In the genomic region with DNA sequence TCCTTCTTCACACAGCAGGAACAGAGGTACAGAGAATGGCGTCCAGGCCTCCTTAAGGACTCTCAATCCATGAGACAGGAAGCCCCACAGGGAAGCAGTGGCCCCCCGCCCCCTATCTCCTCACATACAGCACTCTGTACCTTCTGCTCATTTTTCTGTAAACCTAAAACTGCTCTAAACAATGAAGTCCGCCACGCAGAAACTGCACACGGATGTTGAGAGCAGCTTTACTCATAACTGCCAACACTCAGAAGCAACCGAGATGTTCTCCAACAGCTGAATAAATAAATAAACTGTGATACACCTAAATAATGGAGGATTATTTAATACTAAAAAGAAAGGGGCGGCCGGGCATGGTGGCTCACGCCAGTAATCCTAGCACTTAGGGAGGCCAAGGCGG, we compare ENCODE assay signal across 19 cellular contexts. TPM values are rescaled to one million over a fixed set of nuclear protein-coding genes. Genes with fewer than 3 reads are reported as not detected.
DNase-seq lines count a peak whose midpoint lies in the region; TF ChIP-seq lines count a peak whose summit lies in the region.
"Had no signal": no experiment of that assay in that cellular context is flagged by ENCODE, and none has a peak within 500 bp of the region (broad histone marks: within the 10 kb centered on the region; RNA-seq: fewer than 3 reads in every experiment).

No MANE protein-coding gene starts in this region.

- H3K27me3 Mint-ChIP-seq in brain: peaks cover 4% of the 10 kb centered on the region
- H3K27me3 Mint-ChIP-seq in activated T-cell treated with anti-CD3 and anti-CD28 coated beads, Interleukin-2, amount 50 U/mL, for 24 hours: no peaks in the 10 kb centered on the region
- H3K27me3 Mint-ChIP-seq: activated CD4-positive, alpha-beta T cell treated with anti-CD3 and anti-CD28 coated beads for 36 hours; activated naive CD8-positive, alpha-beta T cell; CD4-positive, CD25-positive, alpha-beta regulatory T cell; stimulated activated memory B cell treated with anti-CD40 and anti-IgM and Interleukin-4, amounts not matched to agents 10 μg/mL and 1 μg/mL and 100 μg/mL, for 72 hours had no signal

- no peaks in the 10 kb centered on the region for H3K36me3 ChIP-seq in transverse colon
- H3K36me3 ChIP-seq: esophagus muscularis mucosa, sigmoid colon, thoracic aorta had no signal

- in situ Hi-C loops in transverse colon (cut with MboI; ENCODE audit: low pct_ligation_motif_present in 1 of 4, low pct_unique_long_range_greater_than_20kb in 1 of 4, low sequenced_read_pairs in 3 of 4): no loop called here

- H3K4me3 ChIP-seq in transverse colon: no peak overlapping the region
- H3K4me3 ChIP-seq: esophagus muscularis mucosa, sigmoid colon, thoracic aorta had no signal

- H3K4me1 ChIP-seq in transverse colon: peaks cover 0 to 47% (median 25%) of the 10 kb centered on the region in 4 donors

- peaks cover 56% of the 10 kb centered on the region for H3K4me1 Mint-ChIP-seq in brain
- H3K4me1 Mint-ChIP-seq in activated T-cell treated with anti-CD3 and anti-CD28 coated beads, Interleukin-2, amount 50 U/mL, for 24 hours (ENCODE audit: low read depth): peaks cover 2% of the 10 kb centered on the region
- H3K4me1 Mint-ChIP-seq: activated CD4-positive, alpha-beta T cell treated with anti-CD3 and anti-CD28 coated beads for 36 hours; CD4-positive, CD25-positive, alpha-beta regulatory T cell; stimulated activated memory B cell treated with anti-CD40 and anti-IgM and Interleukin-4, amounts not matched to agents 10 μg/mL and 1 μg/mL and 100 μg/mL, for 72 hours had no signal

- TF ChIP-seq CTCF in brain (conservative IDR thresholded peaks at IDR 0.05): no peak
- TF ChIP-seq CTCF in transverse colon (IDR thresholded peaks at IDR 0.05): no peak

- H3K9me3 ChIP-seq in transverse colon: no peaks in the 10 kb centered on the region
- H3K9me3 ChIP-seq: esophagus muscularis mucosa, sigmoid colon, thoracic aorta had no signal

- peak; percentile 55 for DNase-seq in NCI-H82 (lab: John Stamatoyannopoulos, UW)
- no peak for DNase-seq in NCI-H82 treated with DMSO at 0.1 percent for 48 hours (lab: John Stamatoyannopoulos, UW; ENCODE audit: unreplicated experiment)
- DNase-seq in NCI-H2029 treated with DMSO at 0.1 percent for 48 hours (lab: John Stamatoyannopoulos, UW): peak; percentile 22
- no peak for DNase-seq in transverse colon
- no peak for DNase-seq in activated T-cell treated with anti-CD3 and anti-CD28 coated beads, Interleukin-2, amount 50 U/mL, for 24 hours
- no peak for DNase-seq in NK-92 treated with Interleukin-12 subunit alpha and Interleukin-12 subunit beta, amount 100 ng/mL, for 24 hours (lab: John Stamatoyannopoulos, UW)
- DNase-seq: activated CD4-positive, alpha-beta T cell treated with anti-CD3 and anti-CD28 coated beads for 36 hours; CD4-positive, CD25-positive, alpha-beta regulatory T cell; effector memory CD4-positive, alpha-beta T cell; MV-4-11; sigmoid colon; SW 1271 had no signal

- peak overlapping the region in 3 of 4 donors; percentile 28 to 37 (median 28) for H3K27ac ChIP-seq in transverse colon
- H3K27ac ChIP-seq: sigmoid colon had no signal

- TF ChIP-seq EP300 in transverse colon (IDR thresholded peaks at IDR 0.05; ENCODE audit: low read depth): no peak

- H3K27ac Mint-ChIP-seq in brain: peak overlapping the region in 3 of 5 experiments; percentile 71 to 82 (median 74)
- H3K27ac Mint-ChIP-seq in activated T-cell treated with anti-CD3 and anti-CD28 coated beads, Interleukin-2, amount 50 U/mL, for 24 hours: no peak overlapping the region
- H3K27ac Mint-ChIP-seq: activated CD4-positive, alpha-beta T cell treated with anti-CD3 and anti-CD28 coated beads for 36 hours; activated naive CD8-positive, alpha-beta T cell; CD4-positive, CD25-positive, alpha-beta regulatory T cell; mesothelial cell of epicardium; natural killer cell treated with Interleukin-12 subunit alpha and Interleukin-12 subunit beta and Interleukin-15 and Interleukin-18, amount 100 ng/mL, for 72 hours; stimulated activated memory B cell treated with anti-CD40 and anti-IgM and Interleukin-4, amounts not matched to agents 10 μg/mL and 1 μg/mL and 100 μg/mL, for 72 hours had no signal

- peaks cover 0 to 5% (median 0%) of the 10 kb centered on the region in 5 experiments for H3K9me3 Mint-ChIP-seq in brain
- no peaks in the 10 kb centered on the region for H3K9me3 Mint-ChIP-seq in activated T-cell treated with anti-CD3 and anti-CD28 coated beads, Interleukin-2, amount 50 U/mL, for 24 hours
- H3K9me3 Mint-ChIP-seq: CD4-positive, CD25-positive, alpha-beta regulatory T cell; natural killer cell treated with Interleukin-12 subunit alpha and Interleukin-12 subunit beta and Interleukin-15 and Interleukin-18, amount 100 ng/mL, for 72 hours had no signal

- no peaks in the 10 kb centered on the region for H3K27me3 ChIP-seq in transverse colon
- H3K27me3 ChIP-seq: esophagus muscularis mucosa, sigmoid colon had no signal

- intact Hi-C loops in transverse colon (cut with DNase I; ENCODE audit: low total_unique reads): no loop called here

- TF ChIP-seq POLR2A in transverse colon (IDR thresholded peaks at IDR 0.05): no peak

- peak overlapping the region in 2 of 5 experiments; percentile 47 to 60 for H3K4me3 Mint-ChIP-seq in brain
- H3K4me3 Mint-ChIP-seq in activated T-cell treated with anti-CD3 and anti-CD28 coated beads, Interleukin-2, amount 50 U/mL, for 24 hours: no peak overlapping the region
- H3K4me3 Mint-ChIP-seq: activated CD4-positive, alpha-beta T cell treated with anti-CD3 and anti-CD28 coated beads for 36 hours; activated naive CD8-positive, alpha-beta T cell; CD4-positive, CD25-positive, alpha-beta regulatory T cell; mesothelial cell of epicardium; natural killer cell treated with Interleukin-12 subunit alpha and Interleukin-12 subunit beta and Interleukin-15 and Interleukin-18, amount 100 ng/mL, for 72 hours; stimulated activated memory B cell treated with anti-CD40 and anti-IgM and Interleukin-4, amounts not matched to agents 10 μg/mL and 1 μg/mL and 100 μg/mL, for 72 hours had no signal

- peaks cover 14% of the 10 kb centered on the region for H3K36me3 Mint-ChIP-seq in brain
- H3K36me3 Mint-ChIP-seq in activated T-cell treated with anti-CD3 and anti-CD28 coated beads, Interleukin-2, amount 50 U/mL, for 24 hours (ENCODE audit: low read depth): no peaks in the 10 kb centered on the region
- H3K36me3 Mint-ChIP-seq: activated naive CD8-positive, alpha-beta T cell; natural killer cell treated with Interleukin-12 subunit alpha and Interleukin-12 subunit beta and Interleukin-15 and Interleukin-18, amount 100 ng/mL, for 72 hours; stimulated activated memory B cell treated with anti-CD40 and anti-IgM and Interleukin-4, amounts not matched to agents 10 μg/mL and 1 μg/mL and 100 μg/mL, for 72 hours had no signal

- WGBS in transverse colon (ENCODE audit: low coverage in 1 of 2), 2 donors: 76 to 81% methylated on average over 10 of the region's 10 CpGs

RNA-seq across cellular contexts. Expression of gene TBC1D16, which starts 9.9 kb away (rescaled TPM):
- 60.6 TPM for polyA plus RNA-seq in brain (ENCODE audit: insufficient read depth, low read depth, low replicate concordance)
- 10 to 100 TPM; 12.3 to 22.4 (median 18.1) TPM for total RNA-seq in transverse colon

RNA-seq across cellular contexts. Expression of gene CCDC40, which starts 10.6 kb away (rescaled TPM):
- 10.0 TPM for polyA plus RNA-seq in brain (ENCODE audit: insufficient read depth, low read depth, low replicate concordance)
- total RNA-seq in transverse colon: 1 to 10 TPM in 3 of 4 donors, under 1 TPM in 1; 0.75 to 2.8 (median 2.0) TPM
- polyA plus RNA-seq: CD4-positive, CD25-positive, alpha-beta regulatory T cell had no signal

Comparison
In these comparisons a context has a peak if more than half of its experiments do, and no peak if none do; other contexts are left out.
1. DNase-seq: peak in NCI-H82 (single experiment) and NCI-H2029 treated with DMSO at 0.1 percent for 48 hours (single experiment); none in NCI-H82 treated with DMSO at 0.1 percent for 48 hours (single experiment), transverse colon (single experiment), activated T-cell treated with anti-CD3 and anti-CD28 coated beads, Interleukin-2, amount 50 U/mL, for 24 hours (single experiment) and NK-92 treated with Interleukin-12 subunit alpha and Interleukin-12 subunit beta, amount 100 ng/mL, for 24 hours (single experiment).